Comparison of ENCODE assay signal across 9 cellular contexts in the genomic region with DNA sequence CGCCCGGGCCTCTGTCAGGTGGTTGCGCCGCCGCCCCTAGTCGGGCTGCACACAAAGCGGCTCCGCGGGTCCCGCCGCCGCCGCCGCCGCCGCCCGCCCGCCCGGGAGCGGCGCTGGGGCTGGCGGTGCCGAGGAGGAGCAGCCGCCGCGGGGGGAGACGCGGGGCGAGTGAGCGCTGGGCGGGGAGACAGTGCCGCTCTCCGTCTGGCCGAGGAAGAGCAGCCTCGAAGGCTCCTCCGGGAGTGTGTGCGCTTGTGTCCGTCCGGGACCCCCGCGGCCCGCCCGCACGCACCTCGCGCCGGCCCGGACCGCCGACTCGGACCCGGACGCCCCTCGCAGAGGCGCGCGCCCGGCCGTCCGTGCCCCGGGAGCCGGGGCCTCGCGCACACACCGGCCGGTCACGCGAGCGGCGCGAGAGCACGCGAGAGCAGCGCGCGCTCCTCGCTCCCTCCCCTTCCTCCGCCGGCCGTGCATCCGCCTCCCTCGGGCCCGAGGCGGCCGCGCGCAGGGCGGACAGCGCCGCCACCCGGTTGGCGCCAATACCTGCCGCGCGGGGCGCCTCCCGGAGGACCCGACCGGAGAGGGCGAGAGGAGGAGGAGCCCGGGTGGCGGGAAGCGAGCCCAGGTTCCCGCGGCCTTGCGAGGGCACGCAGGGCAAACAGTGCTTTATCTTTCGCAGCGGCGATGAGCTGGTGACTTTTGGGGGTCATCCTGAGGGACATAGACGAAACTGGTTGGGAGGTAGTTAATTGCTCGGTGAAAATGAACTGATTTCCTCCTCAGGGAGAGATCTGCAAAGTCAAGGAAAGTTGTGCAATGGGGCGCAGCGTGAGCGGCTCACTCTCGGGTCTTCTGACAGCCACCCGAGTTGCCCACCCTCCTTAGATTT. TPM values are rescaled to one million over a fixed set of nuclear protein-coding genes. Genes with fewer than 3 reads are reported as not detected.
DNase-seq lines count a peak whose midpoint lies in the region; ATAC-seq, FAIRE-seq and TF ChIP-seq lines count a peak whose summit lies in the region.
"Had no signal": no experiment of that assay in that cellular context is flagged by ENCODE, and none has a peak within 500 bp of the region (broad histone marks: within the 10 kb centered on the region; RNA-seq: fewer than 3 reads in every experiment).

A gene with protein sequence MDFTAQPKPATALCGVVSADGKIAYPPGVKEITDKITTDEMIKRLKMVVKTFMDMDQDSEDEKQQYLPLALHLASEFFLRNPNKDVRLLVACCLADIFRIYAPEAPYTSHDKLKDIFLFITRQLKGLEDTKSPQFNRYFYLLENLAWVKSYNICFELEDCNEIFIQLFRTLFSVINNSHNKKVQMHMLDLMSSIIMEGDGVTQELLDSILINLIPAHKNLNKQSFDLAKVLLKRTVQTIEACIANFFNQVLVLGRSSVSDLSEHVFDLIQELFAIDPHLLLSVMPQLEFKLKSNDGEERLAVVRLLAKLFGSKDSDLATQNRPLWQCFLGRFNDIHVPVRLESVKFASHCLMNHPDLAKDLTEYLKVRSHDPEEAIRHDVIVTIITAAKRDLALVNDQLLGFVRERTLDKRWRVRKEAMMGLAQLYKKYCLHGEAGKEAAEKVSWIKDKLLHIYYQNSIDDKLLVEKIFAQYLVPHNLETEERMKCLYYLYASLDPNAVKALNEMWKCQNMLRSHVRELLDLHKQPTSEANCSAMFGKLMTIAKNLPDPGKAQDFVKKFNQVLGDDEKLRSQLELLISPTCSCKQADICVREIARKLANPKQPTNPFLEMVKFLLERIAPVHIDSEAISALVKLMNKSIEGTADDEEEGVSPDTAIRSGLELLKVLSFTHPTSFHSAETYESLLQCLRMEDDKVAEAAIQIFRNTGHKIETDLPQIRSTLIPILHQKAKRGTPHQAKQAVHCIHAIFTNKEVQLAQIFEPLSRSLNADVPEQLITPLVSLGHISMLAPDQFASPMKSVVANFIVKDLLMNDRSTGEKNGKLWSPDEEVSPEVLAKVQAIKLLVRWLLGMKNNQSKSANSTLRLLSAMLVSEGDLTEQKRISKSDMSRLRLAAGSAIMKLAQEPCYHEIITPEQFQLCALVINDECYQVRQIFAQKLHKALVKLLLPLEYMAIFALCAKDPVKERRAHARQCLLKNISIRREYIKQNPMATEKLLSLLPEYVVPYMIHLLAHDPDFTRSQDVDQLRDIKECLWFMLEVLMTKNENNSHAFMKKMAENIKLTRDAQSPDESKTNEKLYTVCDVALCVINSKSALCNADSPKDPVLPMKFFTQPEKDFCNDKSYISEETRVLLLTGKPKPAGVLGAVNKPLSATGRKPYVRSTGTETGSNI (N-terminal part only) (minus strand): TSS at position 423 of the 889 bp plus-strand sequence. CDS start 1,334 bp downstream, outside the sequence.

- peak within 1 kb of the TSS; percentile 90 to 99 for H3K9ac ChIP-seq in kidney (ENCODE audit: low read length in 2 of 2)

- no peaks in the 10 kb centered on the region for H3K9me3 ChIP-seq in kidney (ENCODE audit: control insufficient read depth in 1 of 2, low read length in 2 of 2)

- DNase-seq in AG09319 (ENCODE audit: extremely low read depth, low read depth), result peak; percentile 70
- peak; percentile 65 for DNase-seq in NCI-H345 treated with DMSO at 0.1 percent for 48 hours (lab: John Stamatoyannopoulos, UW; ENCODE audit: unreplicated experiment)
- peak; percentile 84 for DNase-seq in cerebellar cortex (ENCODE audit: low spot score)
- DNase-seq in kidney, result peak; percentile 96
- peak; percentile 92 for DNase-seq in stimulated activated CD4-positive, alpha-beta T cell treated with anti-CD3 and anti-CD28 coated beads, Interleukin-15, amount 100 ng/mL, for 24 hours

- peak; percentile 77 for ATAC-seq in GM19025 (IDR thresholded peaks at IDR 0.05; ENCODE audit: low read depth, unreplicated experiment)
- peak; percentile 81 for ATAC-seq in HG03342 (IDR thresholded peaks at IDR 0.05; ENCODE audit: unreplicated experiment)
- ATAC-seq in activated CD4-positive, CD25-positive, alpha-beta regulatory T cell treated with anti-CD3 and anti-CD28 coated beads, Interleukin-2, amount 50 U/mL, for 24 hours, result peak; percentile 85 to 89

- H3K36me3 ChIP-seq in kidney (ENCODE audit: control insufficient read depth in 1 of 2, insufficient read depth in 2 of 2, low read length in 2 of 2), result peaks cover 6 to 7% of the 10 kb centered on the region in 2 donors

- FAIRE-seq in kidney (lab: Jason Lieb, UNC), result no peak
- FAIRE-seq: colon had no signal

- TF ChIP-seq CTCF in AG09319 (IDR thresholded peaks at IDR 0.05; ENCODE audit: low read depth, low read length) (peak; percentile 53), kidney (IDR thresholded peaks at IDR 0.05; ENCODE audit: borderline replicate concordance, extremely low read depth, insufficient read depth) (peak; percentile 95)

- H3K4me1 ChIP-seq in kidney (ENCODE audit: control insufficient read depth in 1 of 2, insufficient read depth in 1 of 2, low read depth in 1 of 2, low read length in 2 of 2), result peaks cover 5 to 9% of the 10 kb centered on the region in 2 donors

- intact Hi-C loops in kidney (cut with DNase I), result no loop called here

- H3K4me3 ChIP-seq in kidney (ENCODE audit: low read length in 2 of 2), result peak within 1 kb of the TSS; percentile 81 to 90

- peak within 1 kb of the TSS; percentile 89 to 90 for H3K27ac ChIP-seq in kidney (ENCODE audit: low read depth in 2 of 2, low read length in 2 of 2)

RNA-seq across cellular contexts. Expression of the gene that starts here (rescaled TPM):
- total RNA-seq in kidney, result 59.8 TPM
- 13.1 TPM for polyA plus RNA-seq in kidney (ENCODE audit: insufficient read depth, low read depth, low replicate concordance)

Comparison
In these comparisons a context has a peak if more than half of its experiments do, and no peak if none do; other contexts are left out.
1. Peak in every context shown above with its lines: DNase-seq, ATAC-seq, H3K4me3 ChIP-seq and H3K27ac ChIP-seq.